ENCODE assay signal across 1 cellular context in the genomic region with DNA sequence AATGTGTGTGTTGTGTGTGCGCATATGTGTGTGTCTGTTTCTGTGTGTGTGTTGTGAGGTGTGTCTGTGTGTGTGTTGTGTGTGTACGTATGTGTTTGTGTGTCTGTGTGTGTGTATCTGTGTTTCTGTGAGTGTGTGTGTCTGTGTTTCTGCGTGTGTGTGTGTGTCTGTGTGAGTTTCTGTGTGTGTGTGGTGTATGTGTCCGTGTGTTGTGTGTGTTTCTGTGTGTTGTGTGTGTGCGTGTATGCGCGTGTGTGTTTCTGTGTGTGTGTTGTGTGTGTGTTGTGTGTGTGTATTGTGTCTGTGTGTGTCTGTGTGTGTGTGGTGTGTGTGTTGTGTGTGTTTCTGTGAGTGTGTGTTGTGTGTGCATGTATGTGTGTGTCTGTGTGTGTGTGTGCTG.
TF ChIP-seq lines count a peak whose summit lies in the region.

No MANE protein-coding gene starts in this region.

TF ChIP-seq in H1, 55 proteins besides CTCF, POLR2A, EP300 and RAD21:
- TF ChIP-seq EZH2 (IDR thresholded peaks at IDR 0.05; ENCODE audit: low read depth, low read length, severe bottlenecking) (no peak), POU5F1 (IDR thresholded peaks at IDR 0.05; ENCODE audit: low read depth, low read length) (no peak), CHD1 (IDR thresholded peaks at IDR 0.05; ENCODE audit: low read depth, low read length) (no peak), PHF8 (conservative IDR thresholded peaks at IDR 0.05; ENCODE audit: low read depth, low read length) (no peak), POLR2AphosphoS5 (IDR thresholded peaks at IDR 0.05; ENCODE audit: low read depth, low read length) (no peak), HDAC6 (IDR thresholded peaks at IDR 0.05; ENCODE audit: low read depth, low read length) (no peak), SP4 (IDR thresholded peaks at IDR 0.05; ENCODE audit: low read length) (no peak), FOSL1 (IDR thresholded peaks at IDR 0.05; ENCODE audit: insufficient read depth, low read depth, low read length) (no peak), KDM5A (IDR thresholded peaks at IDR 0.05; ENCODE audit: low read length) (no peak), CEBPB (IDR thresholded peaks at IDR 0.05; ENCODE audit: low read depth, low read length) (no peak), RBBP5 (IDR thresholded peaks at IDR 0.05; ENCODE audit: borderline replicate concordance, low read depth, low read length) (no peak), SIX5 (IDR thresholded peaks at IDR 0.05; ENCODE audit: low read depth, low read length) (no peak), RNF2 (IDR thresholded peaks at IDR 0.05; ENCODE audit: borderline replicate concordance, low read depth, low read length, missing control alignments, poor library complexity, severe bottlenecking) (no peak), YY1 (IDR thresholded peaks at IDR 0.05; ENCODE audit: low read depth, low read length) (no peak), TCF12 (IDR thresholded peaks at IDR 0.05; ENCODE audit: low read depth, low read length) (no peak), TAF7 (optimal IDR thresholded peaks at IDR 0.05; ENCODE audit: borderline replicate concordance, low read depth, low read length) (no peak)
- TF ChIP-seq, protein P1, sequence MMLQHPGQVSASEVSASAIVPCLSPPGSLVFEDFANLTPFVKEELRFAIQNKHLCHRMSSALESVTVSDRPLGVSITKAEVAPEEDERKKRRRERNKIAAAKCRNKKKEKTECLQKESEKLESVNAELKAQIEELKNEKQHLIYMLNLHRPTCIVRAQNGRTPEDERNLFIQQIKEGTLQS (IDR thresholded peaks at IDR 0.05; ENCODE audit: insufficient read depth, low read depth, low read length), result no peak
- TF ChIP-seq, protein P2, sequence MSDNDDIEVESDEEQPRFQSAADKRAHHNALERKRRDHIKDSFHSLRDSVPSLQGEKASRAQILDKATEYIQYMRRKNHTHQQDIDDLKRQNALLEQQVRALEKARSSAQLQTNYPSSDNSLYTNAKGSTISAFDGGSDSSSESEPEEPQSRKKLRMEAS (IDR thresholded peaks at IDR 0.05), result no peak
